8 cellular contexts compared by ENCODE assay signal in the genomic region with DNA sequence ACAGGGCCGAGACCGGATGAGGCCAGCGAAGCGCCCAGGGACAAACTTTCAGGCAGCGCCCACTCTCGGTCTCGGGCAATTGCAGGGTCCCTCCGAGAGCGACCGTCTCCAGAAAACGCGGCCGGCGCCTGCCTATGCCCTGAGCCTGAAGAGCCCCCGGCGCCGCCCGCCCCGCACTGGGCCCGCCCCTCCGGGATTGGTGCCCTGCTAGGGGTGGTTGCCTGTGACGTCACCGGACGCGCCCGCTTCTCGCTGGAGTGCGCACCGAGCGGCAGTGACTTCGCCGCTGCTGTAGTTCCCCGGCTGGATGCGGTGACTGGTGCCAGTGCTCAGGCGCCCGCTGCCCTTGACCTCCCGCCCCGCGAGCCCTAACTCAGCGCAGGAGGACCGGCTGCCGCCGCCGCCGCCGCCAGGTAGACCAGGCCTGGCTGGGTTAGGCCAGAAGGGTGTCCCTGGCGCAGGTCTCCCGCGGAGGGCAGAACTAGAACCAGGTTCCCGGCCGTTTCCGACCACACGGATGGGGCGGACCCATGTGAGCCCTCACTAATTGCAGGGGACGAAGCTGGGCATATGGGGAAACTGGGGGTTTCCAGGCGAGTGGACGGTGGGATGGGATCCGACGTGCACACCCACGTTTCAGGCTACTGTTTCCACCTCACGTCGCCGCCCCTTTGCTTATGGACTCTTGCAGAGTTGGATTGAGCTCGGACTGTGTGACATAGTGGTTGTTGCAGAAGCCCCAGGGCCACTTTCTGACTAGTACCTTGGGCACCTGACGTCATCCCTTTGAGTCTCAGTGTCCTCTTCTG. TPM values are rescaled to one million over a fixed set of nuclear protein-coding genes. Genes with fewer than 3 reads are reported as not detected.
DNase-seq lines count a peak whose midpoint lies in the region; ATAC-seq and TF ChIP-seq lines count a peak whose summit lies in the region.
"Not testable (repeated sequence)": the region's sequence is repeated elsewhere in the genome, so short reads cannot be mapped to it uniquely, and the experiment has no call there.

No MANE protein-coding gene starts in this region.

- TF ChIP-seq CTCF in CD8-positive, alpha-beta T cell (IDR thresholded peaks at IDR 0.05); GM20000 (IDR thresholded peaks at IDR 0.05; ENCODE audit: extremely low read depth, missing control alignments); natural killer cell (IDR thresholded peaks at IDR 0.05): not testable (repeated sequence)

- peak; percentile 99 for ATAC-seq in CD8-positive, alpha-beta T cell
- peak; percentile 89 for ATAC-seq in HG03378 (IDR thresholded peaks at IDR 0.05; ENCODE audit: unreplicated experiment)
- peak; percentile 100 for ATAC-seq in activated naive CD8-positive, alpha-beta T cell treated with anti-CD3 and anti-CD28 coated beads, Interleukin-2, amount 50 U/mL, for 24 hours
- peak; percentile 96 to 99 (median 98) for ATAC-seq in natural killer cell

- peak overlapping the region; percentile 27 for H3K4me3 ChIP-seq in CD8-positive, alpha-beta T cell (ENCODE audit: low read depth, low read length)

- H3K4me1 ChIP-seq in CD8-positive, alpha-beta T cell (ENCODE audit: insufficient read depth, low read length): not testable (repeated sequence)

- H3K27ac Mint-ChIP-seq in CD8-positive, alpha-beta T cell: peak overlapping the region; percentile 82
- H3K27ac Mint-ChIP-seq in activated naive CD8-positive, alpha-beta T cell treated with anti-CD3 and anti-CD28 coated beads, Interleukin-2, amount 50 U/mL, for 24 hours: peak overlapping the region; percentile 47
- peak overlapping the region; percentile 80 to 90 for H3K27ac Mint-ChIP-seq in natural killer cell

- peak; percentile 88 to 99 (median 97) for DNase-seq in CD8-positive, alpha-beta T cell
- DNase-seq in GM20000 (ENCODE audit: low spot score) (peak; percentile 80), T-helper 1 cell (peak; percentile 91 to 96 (median 93)), germinal center (ENCODE audit: low spot score) (peak; percentile 85), natural killer cell (peak; percentile 93)
- DNase-seq in activated naive CD8-positive, alpha-beta T cell treated with anti-CD3 and anti-CD28 coated beads, Interleukin-2, amount 50 U/mL, for 24 hours: peak; percentile 98
- peak; percentile 96 for DNase-seq in stimulated activated CD8-positive, alpha-beta memory T cell treated with anti-CD3 and anti-CD28 coated beads, Interleukin-2, amount 100 ng/mL, for 1 hour (ENCODE audit: low read depth in 2 of 2)

- CTCF ChIA-PET in CD8-positive, alpha-beta T cell (lab: Charles Lee): interaction anchor here (2.2 kb wide), 1 partner anchor 18 kb away, joined by 9 read pairs; no protein-coding TSS in a partner anchor

- H3K9me3 Mint-ChIP-seq in CD8-positive, alpha-beta T cell; activated naive CD8-positive, alpha-beta T cell treated with anti-CD3 and anti-CD28 coated beads, Interleukin-2, amount 50 U/mL, for 24 hours; natural killer cell: not testable (repeated sequence)

- POLR2A ChIA-PET in CD8-positive, alpha-beta T cell (lab: Charles Lee): interaction anchor here (1.1 kb wide), 1 partner anchor 135 kb away, joined by 3 read pairs; no protein-coding TSS in a partner anchor

- not testable (repeated sequence) for H3K27me3 ChIP-seq in CD8-positive, alpha-beta T cell (ENCODE audit: insufficient read depth, low read length)

- H3K4me1 Mint-ChIP-seq in CD8-positive, alpha-beta T cell (ENCODE audit: low read depth); natural killer cell: not testable (repeated sequence)
- peaks cover 12% of the 10 kb centered on the region for H3K4me1 Mint-ChIP-seq in activated naive CD8-positive, alpha-beta T cell treated with anti-CD3 and anti-CD28 coated beads, Interleukin-2, amount 50 U/mL, for 24 hours

- H3K4me3 Mint-ChIP-seq in CD8-positive, alpha-beta T cell: peak overlapping the region; percentile 80
- H3K4me3 Mint-ChIP-seq in activated naive CD8-positive, alpha-beta T cell treated with anti-CD3 and anti-CD28 coated beads, Interleukin-2, amount 50 U/mL, for 24 hours: peak overlapping the region; percentile 74
- H3K4me3 Mint-ChIP-seq in natural killer cell: peak overlapping the region; percentile 80

- not testable (repeated sequence) for H3K27me3 Mint-ChIP-seq in CD8-positive, alpha-beta T cell (ENCODE audit: low read depth); activated naive CD8-positive, alpha-beta T cell treated with anti-CD3 and anti-CD28 coated beads, Interleukin-2, amount 50 U/mL, for 24 hours
- H3K27me3 Mint-ChIP-seq in natural killer cell (ENCODE audit: low read depth in 2 of 2): peaks cover 11% of the 10 kb centered on the region in 2 donors

- intact Hi-C loops in CD8-positive, alpha-beta T cell (cut with DNase I, micrococcal nuclease): not testable (repeated sequence)
- intact Hi-C loops in natural killer cell (cut with micrococcal nuclease): loop anchor here (10.0 kb wide), 1 partner anchor 824 kb away; no protein-coding TSS in a partner anchor

- H3K9me3 ChIP-seq in CD8-positive, alpha-beta T cell (ENCODE audit: low read length): not testable (repeated sequence)

- not testable (repeated sequence) for H3K36me3 ChIP-seq in CD8-positive, alpha-beta T cell (ENCODE audit: insufficient read depth, low read length)

- H3K36me3 Mint-ChIP-seq in CD8-positive, alpha-beta T cell; activated naive CD8-positive, alpha-beta T cell treated with anti-CD3 and anti-CD28 coated beads, Interleukin-2, amount 50 U/mL, for 24 hours (ENCODE audit: low read depth); natural killer cell: not testable (repeated sequence)

- peak overlapping the region; percentile 33 for H3K27ac ChIP-seq in CD8-positive, alpha-beta T cell (ENCODE audit: low read depth, low read length)

RNA-seq across cellular contexts. Expression of a gene that starts 18.9 kb away (rescaled TPM):
- 10 to 100 TPM; 73.4 to 73.6 TPM for total RNA-seq in CD8-positive, alpha-beta T cell
- total RNA-seq in natural killer cell: 10 to 100 TPM; 84.5 to 91.5 (median 85.4) TPM

RNA-seq across cellular contexts. Expression of a gene that starts 24.2 kb away (rescaled TPM):
- 1 to 10 TPM in 1 of 2 experiments, under 1 TPM in 1; 0.98 to 2.0 TPM for total RNA-seq in CD8-positive, alpha-beta T cell
- total RNA-seq in natural killer cell: 1 to 10 TPM; 2.3 to 6.0 (median 3.8) TPM

Comparison
In these comparisons a context has a peak if more than half of its experiments do, and no peak if none do; other contexts are left out.
1. Peak in every context shown above with its lines: DNase-seq, ATAC-seq, H3K4me3 ChIP-seq and H3K27ac ChIP-seq.